1 cellular context compared by ENCODE assay signal in the genomic region with DNA sequence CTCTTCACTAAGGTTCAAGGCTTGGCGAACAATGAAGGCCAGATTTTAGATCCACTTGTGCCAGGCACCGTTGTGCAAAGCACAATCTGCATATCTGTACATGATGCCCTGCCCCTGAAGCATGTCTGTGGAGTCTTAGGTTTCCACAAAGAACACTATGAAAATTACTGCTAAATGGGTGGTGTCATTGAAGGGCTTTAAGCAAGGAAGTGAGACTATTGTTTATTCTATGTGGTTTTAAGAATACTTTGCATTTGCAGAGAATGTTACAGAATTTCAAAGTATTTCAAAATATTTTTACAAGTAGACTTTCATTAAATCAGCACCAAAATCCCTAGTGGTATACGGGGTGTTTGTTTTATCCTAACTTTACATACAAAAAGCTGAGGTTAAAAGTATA.
TF ChIP-seq lines count a peak whose summit lies in the region.

No MANE protein-coding gene starts in this region.

TF ChIP-seq in GM12878, 131 proteins besides CTCF, POLR2A, EP300 and RAD21:
- TF ChIP-seq SUPT20H (IDR thresholded peaks at IDR 0.05; ENCODE audit: borderline replicate concordance, control insufficient read depth, low read depth, low read length): no peak
- TF ChIP-seq ZNF217 (IDR thresholded peaks at IDR 0.05): no peak
- no peak for TF ChIP-seq KAT2A (conservative IDR thresholded peaks at IDR 0.05; ENCODE audit: control insufficient read depth, low read depth, low read length)
- TF ChIP-seq, protein P1, sequence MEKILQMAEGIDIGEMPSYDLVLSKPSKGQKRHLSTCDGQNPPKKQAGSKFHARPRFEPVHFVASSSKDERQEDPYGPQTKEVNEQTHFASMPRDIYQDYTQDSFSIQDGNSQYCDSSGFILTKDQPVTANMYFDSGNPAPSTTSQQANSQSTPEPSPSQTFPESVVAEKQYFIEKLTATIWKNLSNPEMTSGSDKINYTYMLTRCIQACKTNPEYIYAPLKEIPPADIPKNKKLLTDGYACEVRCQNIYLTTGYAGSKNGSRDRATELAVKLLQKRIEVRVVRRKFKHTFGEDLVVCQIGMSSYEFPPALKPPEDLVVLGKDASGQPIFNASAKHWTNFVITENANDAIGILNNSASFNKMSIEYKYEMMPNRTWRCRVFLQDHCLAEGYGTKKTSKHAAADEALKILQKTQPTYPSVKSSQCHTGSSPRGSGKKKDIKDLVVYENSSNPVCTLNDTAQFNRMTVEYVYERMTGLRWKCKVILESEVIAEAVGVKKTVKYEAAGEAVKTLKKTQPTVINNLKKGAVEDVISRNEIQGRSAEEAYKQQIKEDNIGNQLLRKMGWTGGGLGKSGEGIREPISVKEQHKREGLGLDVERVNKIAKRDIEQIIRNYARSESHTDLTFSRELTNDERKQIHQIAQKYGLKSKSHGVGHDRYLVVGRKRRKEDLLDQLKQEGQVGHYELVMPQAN (conservative IDR thresholded peaks at IDR 0.05): no peak
- TF ChIP-seq RAD51 (IDR thresholded peaks at IDR 0.05): no peak
- TF ChIP-seq, protein P2, sequence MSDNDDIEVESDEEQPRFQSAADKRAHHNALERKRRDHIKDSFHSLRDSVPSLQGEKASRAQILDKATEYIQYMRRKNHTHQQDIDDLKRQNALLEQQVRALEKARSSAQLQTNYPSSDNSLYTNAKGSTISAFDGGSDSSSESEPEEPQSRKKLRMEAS (IDR thresholded peaks at IDR 0.05; ENCODE audit: low read depth, low read length): no peak
- no peak for TF ChIP-seq YY1 (IDR thresholded peaks at IDR 0.05; ENCODE audit: low read depth, low read length)
- TF ChIP-seq, protein P3, sequence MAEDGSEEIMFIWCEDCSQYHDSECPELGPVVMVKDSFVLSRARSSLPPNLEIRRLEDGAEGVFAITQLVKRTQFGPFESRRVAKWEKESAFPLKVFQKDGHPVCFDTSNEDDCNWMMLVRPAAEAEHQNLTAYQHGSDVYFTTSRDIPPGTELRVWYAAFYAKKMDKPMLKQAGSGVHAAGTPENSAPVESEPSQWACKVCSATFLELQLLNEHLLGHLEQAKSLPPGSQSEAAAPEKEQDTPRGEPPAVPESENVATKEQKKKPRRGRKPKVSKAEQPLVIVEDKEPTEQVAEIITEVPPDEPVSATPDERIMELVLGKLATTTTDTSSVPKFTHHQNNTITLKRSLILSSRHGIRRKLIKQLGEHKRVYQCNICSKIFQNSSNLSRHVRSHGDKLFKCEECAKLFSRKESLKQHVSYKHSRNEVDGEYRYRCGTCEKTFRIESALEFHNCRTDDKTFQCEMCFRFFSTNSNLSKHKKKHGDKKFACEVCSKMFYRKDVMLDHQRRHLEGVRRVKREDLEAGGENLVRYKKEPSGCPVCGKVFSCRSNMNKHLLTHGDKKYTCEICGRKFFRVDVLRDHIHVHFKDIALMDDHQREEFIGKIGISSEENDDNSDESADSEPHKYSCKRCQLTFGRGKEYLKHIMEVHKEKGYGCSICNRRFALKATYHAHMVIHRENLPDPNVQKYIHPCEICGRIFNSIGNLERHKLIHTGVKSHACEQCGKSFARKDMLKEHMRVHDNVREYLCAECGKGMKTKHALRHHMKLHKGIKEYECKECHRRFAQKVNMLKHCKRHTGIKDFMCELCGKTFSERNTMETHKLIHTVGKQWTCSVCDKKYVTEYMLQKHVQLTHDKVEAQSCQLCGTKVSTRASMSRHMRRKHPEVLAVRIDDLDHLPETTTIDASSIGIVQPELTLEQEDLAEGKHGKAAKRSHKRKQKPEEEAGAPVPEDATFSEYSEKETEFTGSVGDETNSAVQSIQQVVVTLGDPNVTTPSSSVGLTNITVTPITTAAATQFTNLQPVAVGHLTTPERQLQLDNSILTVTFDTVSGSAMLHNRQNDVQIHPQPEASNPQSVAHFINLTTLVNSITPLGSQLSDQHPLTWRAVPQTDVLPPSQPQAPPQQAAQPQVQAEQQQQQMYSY (CRISPR knock-in tag; IDR thresholded peaks at IDR 0.05): no peak
- no peak for TF ChIP-seq CREB1 (IDR thresholded peaks at IDR 0.05; ENCODE audit: low read depth)
- TF ChIP-seq, protein P4, sequence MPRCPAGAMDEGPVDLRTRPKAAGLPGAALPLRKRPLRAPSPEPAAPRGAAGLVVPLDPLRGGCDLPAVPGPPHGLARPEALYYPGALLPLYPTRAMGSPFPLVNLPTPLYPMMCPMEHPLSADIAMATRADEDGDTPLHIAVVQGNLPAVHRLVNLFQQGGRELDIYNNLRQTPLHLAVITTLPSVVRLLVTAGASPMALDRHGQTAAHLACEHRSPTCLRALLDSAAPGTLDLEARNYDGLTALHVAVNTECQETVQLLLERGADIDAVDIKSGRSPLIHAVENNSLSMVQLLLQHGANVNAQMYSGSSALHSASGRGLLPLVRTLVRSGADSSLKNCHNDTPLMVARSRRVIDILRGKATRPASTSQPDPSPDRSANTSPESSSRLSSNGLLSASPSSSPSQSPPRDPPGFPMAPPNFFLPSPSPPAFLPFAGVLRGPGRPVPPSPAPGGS (IDR thresholded peaks at IDR 0.05; ENCODE audit: borderline replicate concordance, insufficient read depth, low read depth, low read length, poor library complexity, severe bottlenecking): no peak
- TF ChIP-seq, protein P5, sequence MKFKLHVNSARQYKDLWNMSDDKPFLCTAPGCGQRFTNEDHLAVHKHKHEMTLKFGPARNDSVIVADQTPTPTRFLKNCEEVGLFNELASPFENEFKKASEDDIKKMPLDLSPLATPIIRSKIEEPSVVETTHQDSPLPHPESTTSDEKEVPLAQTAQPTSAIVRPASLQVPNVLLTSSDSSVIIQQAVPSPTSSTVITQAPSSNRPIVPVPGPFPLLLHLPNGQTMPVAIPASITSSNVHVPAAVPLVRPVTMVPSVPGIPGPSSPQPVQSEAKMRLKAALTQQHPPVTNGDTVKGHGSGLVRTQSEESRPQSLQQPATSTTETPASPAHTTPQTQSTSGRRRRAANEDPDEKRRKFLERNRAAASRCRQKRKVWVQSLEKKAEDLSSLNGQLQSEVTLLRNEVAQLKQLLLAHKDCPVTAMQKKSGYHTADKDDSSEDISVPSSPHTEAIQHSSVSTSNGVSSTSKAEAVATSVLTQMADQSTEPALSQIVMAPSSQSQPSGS (IDR thresholded peaks at IDR 0.05; ENCODE audit: low read length): no peak
- TF ChIP-seq, protein P6, sequence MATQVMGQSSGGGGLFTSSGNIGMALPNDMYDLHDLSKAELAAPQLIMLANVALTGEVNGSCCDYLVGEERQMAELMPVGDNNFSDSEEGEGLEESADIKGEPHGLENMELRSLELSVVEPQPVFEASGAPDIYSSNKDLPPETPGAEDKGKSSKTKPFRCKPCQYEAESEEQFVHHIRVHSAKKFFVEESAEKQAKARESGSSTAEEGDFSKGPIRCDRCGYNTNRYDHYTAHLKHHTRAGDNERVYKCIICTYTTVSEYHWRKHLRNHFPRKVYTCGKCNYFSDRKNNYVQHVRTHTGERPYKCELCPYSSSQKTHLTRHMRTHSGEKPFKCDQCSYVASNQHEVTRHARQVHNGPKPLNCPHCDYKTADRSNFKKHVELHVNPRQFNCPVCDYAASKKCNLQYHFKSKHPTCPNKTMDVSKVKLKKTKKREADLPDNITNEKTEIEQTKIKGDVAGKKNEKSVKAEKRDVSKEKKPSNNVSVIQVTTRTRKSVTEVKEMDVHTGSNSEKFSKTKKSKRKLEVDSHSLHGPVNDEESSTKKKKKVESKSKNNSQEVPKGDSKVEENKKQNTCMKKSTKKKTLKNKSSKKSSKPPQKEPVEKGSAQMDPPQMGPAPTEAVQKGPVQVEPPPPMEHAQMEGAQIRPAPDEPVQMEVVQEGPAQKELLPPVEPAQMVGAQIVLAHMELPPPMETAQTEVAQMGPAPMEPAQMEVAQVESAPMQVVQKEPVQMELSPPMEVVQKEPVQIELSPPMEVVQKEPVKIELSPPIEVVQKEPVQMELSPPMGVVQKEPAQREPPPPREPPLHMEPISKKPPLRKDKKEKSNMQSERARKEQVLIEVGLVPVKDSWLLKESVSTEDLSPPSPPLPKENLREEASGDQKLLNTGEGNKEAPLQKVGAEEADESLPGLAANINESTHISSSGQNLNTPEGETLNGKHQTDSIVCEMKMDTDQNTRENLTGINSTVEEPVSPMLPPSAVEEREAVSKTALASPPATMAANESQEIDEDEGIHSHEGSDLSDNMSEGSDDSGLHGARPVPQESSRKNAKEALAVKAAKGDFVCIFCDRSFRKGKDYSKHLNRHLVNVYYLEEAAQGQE (IDR thresholded peaks at IDR 0.05; ENCODE audit: low read depth, low read length): no peak
- TF ChIP-seq, protein P7, sequence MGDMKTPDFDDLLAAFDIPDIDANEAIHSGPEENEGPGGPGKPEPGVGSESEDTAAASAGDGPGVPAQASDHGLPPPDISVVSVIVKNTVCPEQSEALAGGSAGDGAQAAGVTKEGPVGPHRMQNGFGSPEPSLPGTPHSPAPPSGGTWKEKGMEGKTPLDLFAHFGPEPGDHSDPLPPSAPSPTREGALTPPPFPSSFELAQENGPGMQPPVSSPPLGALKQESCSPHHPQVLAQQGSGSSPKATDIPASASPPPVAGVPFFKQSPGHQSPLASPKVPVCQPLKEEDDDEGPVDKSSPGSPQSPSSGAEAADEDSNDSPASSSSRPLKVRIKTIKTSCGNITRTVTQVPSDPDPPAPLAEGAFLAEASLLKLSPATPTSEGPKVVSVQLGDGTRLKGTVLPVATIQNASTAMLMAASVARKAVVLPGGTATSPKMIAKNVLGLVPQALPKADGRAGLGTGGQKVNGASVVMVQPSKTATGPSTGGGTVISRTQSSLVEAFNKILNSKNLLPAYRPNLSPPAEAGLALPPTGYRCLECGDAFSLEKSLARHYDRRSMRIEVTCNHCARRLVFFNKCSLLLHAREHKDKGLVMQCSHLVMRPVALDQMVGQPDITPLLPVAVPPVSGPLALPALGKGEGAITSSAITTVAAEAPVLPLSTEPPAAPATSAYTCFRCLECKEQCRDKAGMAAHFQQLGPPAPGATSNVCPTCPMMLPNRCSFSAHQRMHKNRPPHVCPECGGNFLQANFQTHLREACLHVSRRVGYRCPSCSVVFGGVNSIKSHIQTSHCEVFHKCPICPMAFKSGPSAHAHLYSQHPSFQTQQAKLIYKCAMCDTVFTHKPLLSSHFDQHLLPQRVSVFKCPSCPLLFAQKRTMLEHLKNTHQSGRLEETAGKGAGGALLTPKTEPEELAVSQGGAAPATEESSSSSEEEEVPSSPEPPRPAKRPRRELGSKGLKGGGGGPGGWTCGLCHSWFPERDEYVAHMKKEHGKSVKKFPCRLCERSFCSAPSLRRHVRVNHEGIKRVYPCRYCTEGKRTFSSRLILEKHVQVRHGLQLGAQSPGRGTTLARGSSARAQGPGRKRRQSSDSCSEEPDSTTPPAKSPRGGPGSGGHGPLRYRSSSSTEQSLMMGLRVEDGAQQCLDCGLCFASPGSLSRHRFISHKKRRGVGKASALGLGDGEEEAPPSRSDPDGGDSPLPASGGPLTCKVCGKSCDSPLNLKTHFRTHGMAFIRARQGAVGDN (IDR thresholded peaks at IDR 0.05): no peak
- no peak for TF ChIP-seq YBX1 (IDR thresholded peaks at IDR 0.05)
- no peak for TF ChIP-seq SIN3A (IDR thresholded peaks at IDR 0.05; ENCODE audit: low read depth, low read length)
- no peak for TF ChIP-seq RELA (IDR thresholded peaks at IDR 0.05; ENCODE audit: borderline replicate concordance, partially characterized antibody)
- TF ChIP-seq HDAC6 (IDR thresholded peaks at IDR 0.05; ENCODE audit: unreplicated experiment): no peak
